In the genomic region with DNA sequence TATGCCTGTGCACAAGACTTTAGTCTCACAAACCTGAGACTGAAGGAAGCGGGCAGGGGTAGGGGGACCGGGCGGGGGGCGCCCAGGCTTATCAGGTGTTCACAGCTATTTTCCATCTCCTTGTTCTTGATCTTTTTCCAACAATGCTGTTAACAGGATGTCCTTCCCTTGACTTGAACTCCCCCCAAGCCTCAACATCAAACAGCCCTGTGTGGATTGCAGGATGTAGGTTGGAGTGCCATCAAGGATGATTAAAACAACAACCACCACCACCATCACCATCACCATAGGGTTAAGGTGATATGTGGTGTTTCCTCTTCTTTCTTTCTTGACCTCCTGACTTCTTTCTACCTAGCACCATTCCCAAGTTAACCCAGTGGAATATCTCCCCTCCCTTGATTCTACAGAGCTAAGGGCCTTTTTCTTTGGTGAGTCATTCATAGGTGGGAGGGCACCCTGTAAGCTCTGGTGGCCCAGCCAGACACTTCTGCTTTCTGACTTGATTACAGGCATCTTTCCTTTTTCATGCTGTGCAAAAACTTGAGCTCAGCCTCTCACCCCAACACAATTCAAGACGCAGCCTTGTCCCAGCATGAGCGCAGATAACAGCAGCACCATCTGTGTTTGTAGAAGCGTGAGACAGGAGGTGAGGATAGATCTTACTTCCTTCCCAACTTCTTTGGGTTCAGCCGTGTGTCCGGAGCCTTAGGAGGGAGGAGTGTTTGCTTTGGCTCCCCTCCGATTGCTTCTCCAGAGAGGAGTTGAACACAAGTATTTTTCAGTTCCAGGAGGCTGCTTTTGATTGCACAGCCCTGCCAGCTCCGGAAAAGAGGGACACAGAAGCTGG, we compare ENCODE assay signal across 15 cellular contexts. TPM values are rescaled to one million over a fixed set of nuclear protein-coding genes. Genes with fewer than 3 reads are reported as not detected.
DNase-seq lines count a peak whose midpoint lies in the region; ATAC-seq, FAIRE-seq and TF ChIP-seq lines count a peak whose summit lies in the region.
"Had no signal": no experiment of that assay in that cellular context is flagged by ENCODE, and none has a peak within 500 bp of the region (broad histone marks: within the 10 kb centered on the region; RNA-seq: fewer than 3 reads in every experiment).

No MANE protein-coding gene starts in this region.

- peaks cover 26% of the 10 kb centered on the region for H3K9me3 Mint-ChIP-seq in astrocyte (ENCODE audit: unreplicated experiment)
- H3K9me3 Mint-ChIP-seq: CD4-positive, CD25-positive, alpha-beta regulatory T cell had no signal

- 42% methylated on average over 11 of the region's 11 CpGs for WGBS in right cardiac atrium

- no peak overlapping the region for H3K27ac ChIP-seq in astrocyte (ENCODE audit: low read depth, low read length)
- H3K27ac ChIP-seq in right cardiac atrium (ENCODE audit: low read length) = peak overlapping the region; percentile 64
- no peak overlapping the region for H3K27ac ChIP-seq in SJCRH30
- H3K27ac ChIP-seq: pancreas, vagina had no signal

- peaks cover 3% of the 10 kb centered on the region for H3K27me3 ChIP-seq in astrocyte (ENCODE audit: insufficient read depth, low read length)
- no peaks in the 10 kb centered on the region for H3K27me3 ChIP-seq in right cardiac atrium (ENCODE audit: control insufficient read depth, insufficient read depth)
- H3K27me3 ChIP-seq in SJCRH30 = no peaks in the 10 kb centered on the region
- H3K27me3 ChIP-seq: pancreas, vagina had no signal

- TF ChIP-seq CTCF in astrocyte (IDR thresholded peaks at IDR 0.05; ENCODE audit: insufficient read depth, low read depth, low read length) = no peak

- intact Hi-C loops in right cardiac atrium (cut with DNase I) (no loop called here), sciatic nerve (cut with DNase I) (no loop called here)

- H3K4me3 Mint-ChIP-seq in astrocyte (ENCODE audit: unreplicated experiment) = no peak overlapping the region
- H3K4me3 Mint-ChIP-seq: activated CD4-positive, alpha-beta T cell treated with anti-CD3 and anti-CD28 coated beads for 36 hours; activated naive CD4-positive, alpha-beta T cell treated with anti-CD3 and anti-CD28 coated beads for 36 hours had no signal

- in situ Hi-C loops in KBM-7 (cut with MboI; ENCODE audit: low pct_unique_long_range_greater_than_20kb, low sequenced_read_pairs) = no loop called here

- FAIRE-seq in astrocyte (lab: Jason Lieb, UNC) = no peak
- FAIRE-seq: pancreas had no signal

- H3K27me3 Mint-ChIP-seq in astrocyte (ENCODE audit: low read depth, unreplicated experiment) = peaks cover 9% of the 10 kb centered on the region
- H3K27me3 Mint-ChIP-seq: activated CD4-positive, alpha-beta T cell treated with anti-CD3 and anti-CD28 coated beads for 36 hours; CD4-positive, CD25-positive, alpha-beta regulatory T cell had no signal

- peaks cover 12% of the 10 kb centered on the region for H3K4me1 Mint-ChIP-seq in astrocyte (ENCODE audit: low read depth, unreplicated experiment)

- H3K9me3 ChIP-seq in astrocyte (ENCODE audit: insufficient read depth, low read depth, low read length) = peaks cover 13% of the 10 kb centered on the region
- no peaks in the 10 kb centered on the region for H3K9me3 ChIP-seq in right cardiac atrium (ENCODE audit: control insufficient read depth, low read length)
- H3K9me3 ChIP-seq in SJCRH30 (replicated peaks) = no peaks in the 10 kb centered on the region
- H3K9me3 ChIP-seq: pancreas, vagina had no signal

- H3K4me1 ChIP-seq in astrocyte (ENCODE audit: insufficient read depth, low read length) = no peaks in the 10 kb centered on the region
- H3K4me1 ChIP-seq in right cardiac atrium (ENCODE audit: control insufficient read depth, insufficient read depth, low read length) = peaks cover 22% of the 10 kb centered on the region
- no peaks in the 10 kb centered on the region for H3K4me1 ChIP-seq in SJCRH30
- H3K4me1 ChIP-seq: pancreas had no signal

- H2AFZ ChIP-seq in astrocyte (ENCODE audit: low read depth, low read length) = no peak overlapping the region

- no peak overlapping the region for H3K9ac ChIP-seq in astrocyte (ENCODE audit: low read length)

- DNase-seq in KBM-7 (peak; percentile 96), astrocyte (ENCODE audit: low read depth) (peak; percentile 4), right cardiac atrium (peak; percentile 65 to 81 (median 73)), sciatic nerve (ENCODE audit: low spot score) (peak; percentile 73), germinal center (ENCODE audit: low spot score) (no peak), SJCRH30 (no peak)
- DNase-seq: activated CD4-positive, alpha-beta T cell treated with anti-CD3 and anti-CD28 coated beads for 36 hours; activated naive CD4-positive, alpha-beta T cell treated with anti-CD3 and anti-CD28 coated beads for 36 hours; CD4-positive, CD25-positive, alpha-beta regulatory T cell; dorsolateral prefrontal cortex; NCI-H2107; pancreas had no signal

- H3K36me3 ChIP-seq in astrocyte (ENCODE audit: insufficient read depth, low read length) = no peaks in the 10 kb centered on the region
- H3K36me3 ChIP-seq in SJCRH30 = no peaks in the 10 kb centered on the region
- H3K36me3 ChIP-seq: pancreas, vagina had no signal

- no peaks in the 10 kb centered on the region for H4K20me1 ChIP-seq in astrocyte (ENCODE audit: insufficient read depth, low read length)

- H3K4me3 ChIP-seq in astrocyte (ENCODE audit: insufficient read depth, low read depth, low read length) (no peak overlapping the region), right cardiac atrium (ENCODE audit: low read length) (peak overlapping the region; percentile 7), SJCRH30 (no peak overlapping the region)
- H3K4me3 ChIP-seq: pancreas, vagina had no signal

- H3K79me2 ChIP-seq in astrocyte (ENCODE audit: insufficient read depth, low read length) = no peaks in the 10 kb centered on the region

- peak overlapping the region; percentile 27 for H3K4me2 ChIP-seq in astrocyte (ENCODE audit: low read length)

- ATAC-seq in right cardiac atrium (peak; percentile 83 to 89), sciatic nerve (peak; percentile 82), HG03097 (IDR thresholded peaks at IDR 0.05; ENCODE audit: low FRiP score, unreplicated experiment) (no peak), HG03469 (IDR thresholded peaks at IDR 0.05; ENCODE audit: unreplicated experiment) (no peak)
- ATAC-seq: activated CD4-positive, alpha-beta T cell treated with anti-CD3 and anti-CD28 coated beads for 36 hours had no signal

- peaks cover 12% of the 10 kb centered on the region for H3K36me3 Mint-ChIP-seq in astrocyte (ENCODE audit: low read depth, unreplicated experiment)

- H3K27ac Mint-ChIP-seq in astrocyte (ENCODE audit: unreplicated experiment) = no peak overlapping the region
- H3K27ac Mint-ChIP-seq: activated CD4-positive, alpha-beta T cell treated with anti-CD3 and anti-CD28 coated beads for 36 hours; activated naive CD4-positive, alpha-beta T cell treated with anti-CD3 and anti-CD28 coated beads for 36 hours; CD4-positive, CD25-positive, alpha-beta regulatory T cell had no signal

RNA-seq across cellular contexts. Expression of a gene that starts 26.8 kb away (rescaled TPM):
- 3.1 and 6.2 TPM in 2 replicates for total RNA-seq in astrocyte
- total RNA-seq in right cardiac atrium = 1 to 10 TPM; 4.1 to 8.1 (median 6.3) TPM
- 1.3 TPM for polyA plus RNA-seq in right cardiac atrium
- total RNA-seq in sciatic nerve = 56.4 TPM
- total RNA-seq in SJCRH30 (2014; rRNA removed; shearing (Covaris generic)) = 2.8 and 3.4 TPM in 2 replicates

RNA-seq across cellular contexts. Expression of a gene that starts 55.5 kb away (rescaled TPM):
- 22.2 and 23.1 TPM in 2 replicates for total RNA-seq in astrocyte
- 10 to 100 TPM in 2 of 4 donors, 1 to 10 TPM in 2; 9.6 to 10.9 (median 10.2) TPM for total RNA-seq in right cardiac atrium
- 15.0 TPM for polyA plus RNA-seq in right cardiac atrium
- total RNA-seq in sciatic nerve = 10.1 TPM
- 12.2 and 14.1 TPM in 2 replicates for total RNA-seq in SJCRH30 (2014; rRNA removed; shearing (Covaris generic))

RNA-seq across cellular contexts. Expression of a gene that starts 55.8 kb away (rescaled TPM):
- total RNA-seq in astrocyte (24.0 and 27.9 TPM in 2 replicates), right cardiac atrium (10 to 100 TPM; 18.3 to 22.2 (median 21.1) TPM), sciatic nerve (44.0 TPM)
- 8.0 TPM for polyA plus RNA-seq in right cardiac atrium
- 28.2 and 28.8 TPM in 2 replicates for total RNA-seq in SJCRH30 (2014; rRNA removed; shearing (Covaris generic))

Comparison
In these comparisons a context has a peak if more than half of its experiments do, and no peak if none do; other contexts are left out.
1. DNase-seq: peak in KBM-7 (single experiment), astrocyte (single experiment), right cardiac atrium (3 of 3) and sciatic nerve (single experiment); none in germinal center (single experiment) and SJCRH30 (0 of 2).
2. ATAC-seq: peak in right cardiac atrium (2 of 2) and sciatic nerve (single experiment); none in HG03097 (single experiment) and HG03469 (single experiment).